In the genomic region with DNA sequence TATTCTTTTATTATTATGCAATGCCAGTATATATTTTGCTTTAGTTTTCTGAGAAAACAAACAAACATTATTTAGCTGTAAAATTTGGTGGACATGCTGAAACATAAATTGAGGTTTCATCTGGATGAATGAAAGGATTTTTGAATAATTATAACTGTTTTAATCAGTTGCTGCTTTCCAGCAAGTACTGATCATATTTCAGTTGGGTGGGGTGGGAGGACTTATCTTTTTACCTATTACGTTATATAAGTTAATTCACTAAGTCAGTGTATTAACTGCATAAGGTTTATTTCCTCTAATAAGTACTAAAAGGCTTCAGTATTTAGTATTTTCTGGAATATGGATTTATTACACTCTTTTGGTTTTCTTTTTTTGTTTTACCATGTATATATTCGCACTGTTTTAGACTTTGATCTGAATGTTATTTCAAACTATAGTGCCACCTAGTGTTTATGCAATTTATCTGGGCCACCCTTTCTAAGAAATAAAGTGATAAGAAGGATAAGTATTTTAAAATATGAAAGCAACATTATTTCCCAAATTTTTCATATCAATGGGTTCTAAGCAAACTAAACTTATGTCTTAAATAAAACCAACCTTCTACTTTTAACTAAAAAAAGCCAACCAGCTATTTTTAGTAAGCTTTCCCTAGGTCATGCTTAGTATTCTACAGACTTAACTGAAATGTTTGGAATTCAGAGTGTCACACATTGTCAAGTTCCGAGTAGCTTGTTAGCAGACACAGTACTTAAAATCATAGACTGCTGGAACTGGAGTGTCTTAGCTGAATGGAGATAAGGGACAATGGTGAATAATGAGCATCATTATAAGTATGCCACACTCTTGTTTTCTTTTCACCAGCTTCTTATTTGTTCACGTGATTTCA, we compare ENCODE assay signal across 8 cellular contexts.
DNase-seq lines count a peak whose midpoint lies in the region; ATAC-seq, FAIRE-seq and TF ChIP-seq lines count a peak whose summit lies in the region.

No MANE protein-coding gene starts in this region.

- no peak overlapping the region for H2AFZ ChIP-seq in K562 (ENCODE audit: low read depth, low read length)

- no peaks in the 10 kb centered on the region for H3K9me1 ChIP-seq in K562 (ENCODE audit: control insufficient read depth, insufficient read depth, low read length)

- H3K79me2 ChIP-seq in K562 (ENCODE audit: control insufficient read depth, insufficient read depth, low read length): no peaks in the 10 kb centered on the region

- POLR2A ChIA-PET in K562 (lab: Yijun Ruan, JAX): interaction anchor here (0.6 kb wide), 1 partner anchor 11 kb away, joined by 3 read pairs; no protein-coding TSS in a partner anchor

- no peaks in the 10 kb centered on the region for H3K36me3 ChIP-seq in K562 (ENCODE audit: control insufficient read depth, insufficient read depth, low read length)

- no peak for TF ChIP-seq EP300 in K562 (IDR thresholded peaks at IDR 0.05; ENCODE audit: low read length)

- in situ Hi-C loops in K562 (cut with MboI): loop anchor here (25.0 kb wide), 1 partner anchor 237 kb away; no protein-coding TSS in a partner anchor

- no peak overlapping the region for H3K4me2 ChIP-seq in K562 (ENCODE audit: insufficient read depth, low read length)

- peak; percentile 69; the same call in 2 of the 3 replicates for ATAC-seq in K562
- no peak for ATAC-seq in HG02623 (IDR thresholded peaks at IDR 0.05; ENCODE audit: unreplicated experiment)

- no peaks in the 10 kb centered on the region for H4K20me1 ChIP-seq in K562 (replicated peaks; ENCODE audit: control insufficient read depth, insufficient read depth, low read length)

- TF ChIP-seq RAD21 in K562 (CRISPR knock-in tag; conservative IDR thresholded peaks at IDR 0.05 in 1 of 2, IDR thresholded peaks at IDR 0.05 in 1 of 2): peak; percentile 47 to 66; a peak in 3 of 4 replicates

- BruUV-seq in K562 (replicated peaks; lab: Mats Ljungman, UMichigan): no TSS peak

- FAIRE-seq in K562 (lab: Jason Lieb, UNC): peak; percentile 52

- peak in 2 of 3 experiments; percentile 45 to 69; a peak in 3 of 6 replicates for TF ChIP-seq CTCF in K562 (IDR thresholded peaks at IDR 0.05 in 2 of 3, conservative IDR thresholded peaks at IDR 0.05 in 1 of 3; ENCODE audit: insufficient read depth in 2 of 3, low read depth in 1 of 3, low read length in 3 of 3)

- no peaks in the 10 kb centered on the region for H3K27me3 ChIP-seq in K562 (ENCODE audit: control insufficient read depth in 2 of 2, insufficient read depth in 2 of 2, low read length in 2 of 2)

- whole genome bisulfite sequencing in K562 (ENCODE audit: insufficient coverage, low coverage, missing lambda C conversion rate): 3% methylated on average over 4 of the region's 4 CpGs

- no peak overlapping the region for H3K27ac ChIP-seq in K562 (ENCODE audit: extremely low read depth, low read depth, low read length)

- H3K4me3 ChIP-seq in K562: no peak overlapping the region

- intact Hi-C loops in K562 (cut with micrococcal nuclease): loop anchor here (1.0 kb wide), 3 partner anchors 97 to 231 kb away; no protein-coding TSS in a partner anchor

- TF ChIP-seq POLR2A in K562 (conservative IDR thresholded peaks at IDR 0.05): no peak

- CTCF ChIA-PET in K562 (lab: Yijun Ruan, JAX; ENCODE audit: low intra/inter-chr PET ratio): interaction anchor here (0.6 to 2.0 kb wide), 5 partner anchors 98 to 632 kb away, joined by 3 to 13 read pairs (median 3); no protein-coding TSS in a partner anchor

- H3K4me1 ChIP-seq in K562 (replicated peaks in 1 of 2; ENCODE audit: control insufficient read depth in 2 of 2, insufficient read depth in 2 of 2, low read length in 2 of 2): no peaks in the 10 kb centered on the region

- H3K9me3 ChIP-seq in K562 (replicated peaks; ENCODE audit: control insufficient read depth, insufficient read depth, low read depth, low read length): no peaks in the 10 kb centered on the region

- H3K9ac ChIP-seq in K562 (ENCODE audit: insufficient read depth in 1 of 2, low read depth in 2 of 2, low read length in 2 of 2): no peak overlapping the region

- DNase-seq in SIG-M5 treated with dmso at 0.1 percent for 504 hours (lab: John Stamatoyannopoulos, UW; ENCODE audit: unreplicated experiment) (peak; percentile 8), SIG-M5 (lab: John Stamatoyannopoulos, UW) (no peak), NCI-H1417 treated with DMSO at 0.1 percent for 48 hours (lab: John Stamatoyannopoulos, UW) (peak; percentile 29), K562 (ENCODE audit: extremely low read depth in 1 of 4, low spot score in 3 of 4) (peak in 1 of 4 experiments; percentile 24), myocyte (ENCODE audit: low read depth) (peak; percentile 56), T-helper 9 cell (no peak), NCI-H524 treated with DMSO at 0.1 percent for 48 hours (lab: John Stamatoyannopoulos, UW) (no peak)

TF ChIP-seq in K562, 482 proteins besides CTCF, POLR2A, EP300 and RAD21:
- TF ChIP-seq, protein P1, sequence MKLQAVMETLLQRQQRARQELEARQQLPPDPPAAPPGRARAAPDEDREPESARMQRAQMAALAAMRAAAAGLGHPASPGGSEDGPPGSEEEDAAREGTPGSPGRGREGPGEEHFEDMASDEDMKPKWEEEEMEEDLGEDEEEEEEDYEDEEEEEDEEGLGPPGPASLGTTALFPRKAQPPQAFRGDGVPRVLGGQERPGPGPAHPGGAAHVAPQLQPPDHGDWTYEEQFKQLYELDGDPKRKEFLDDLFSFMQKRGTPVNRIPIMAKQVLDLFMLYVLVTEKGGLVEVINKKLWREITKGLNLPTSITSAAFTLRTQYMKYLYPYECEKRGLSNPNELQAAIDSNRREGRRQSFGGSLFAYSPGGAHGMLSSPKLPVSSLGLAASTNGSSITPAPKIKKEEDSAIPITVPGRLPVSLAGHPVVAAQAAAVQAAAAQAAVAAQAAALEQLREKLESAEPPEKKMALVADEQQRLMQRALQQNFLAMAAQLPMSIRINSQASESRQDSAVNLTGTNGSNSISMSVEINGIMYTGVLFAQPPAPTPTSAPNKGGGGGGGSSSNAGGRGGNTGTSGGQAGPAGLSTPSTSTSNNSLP (IDR thresholded peaks at IDR 0.05; ENCODE audit: borderline replicate concordance, low read depth, low read length): 0 out of 2 replicates have a peak, but pooled peaks have one; percentile 18
- TF ChIP-seq HMG20B (CRISPR knock-in tag; IDR thresholded peaks at IDR 0.05): no peak
- TF ChIP-seq, protein P2, sequence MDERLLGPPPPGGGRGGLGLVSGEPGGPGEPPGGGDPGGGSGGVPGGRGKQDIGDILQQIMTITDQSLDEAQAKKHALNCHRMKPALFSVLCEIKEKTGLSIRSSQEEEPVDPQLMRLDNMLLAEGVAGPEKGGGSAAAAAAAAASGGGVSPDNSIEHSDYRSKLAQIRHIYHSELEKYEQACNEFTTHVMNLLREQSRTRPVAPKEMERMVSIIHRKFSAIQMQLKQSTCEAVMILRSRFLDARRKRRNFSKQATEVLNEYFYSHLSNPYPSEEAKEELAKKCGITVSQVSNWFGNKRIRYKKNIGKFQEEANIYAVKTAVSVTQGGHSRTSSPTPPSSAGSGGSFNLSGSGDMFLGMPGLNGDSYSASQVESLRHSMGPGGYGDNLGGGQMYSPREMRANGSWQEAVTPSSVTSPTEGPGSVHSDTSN (CRISPR knock-in tag; IDR thresholded peaks at IDR 0.05; ENCODE audit: low read depth): no peak
- TF ChIP-seq, protein P2 (tag; conservative IDR thresholded peaks at IDR 0.05; ENCODE audit: low read depth): no peak
- peak in 1 of 2 experiments; percentile 30 for TF ChIP-seq NCOA2 (IDR thresholded peaks at IDR 0.05; ENCODE audit: partially characterized antibody in 2 of 2)
- peak; percentile 39; the same call in 1 of the 2 replicates for TF ChIP-seq SMC3 (conservative IDR thresholded peaks at IDR 0.05; ENCODE audit: insufficient read depth, low read depth, low read length)

Comparison
In these comparisons a context has a peak if more than half of its experiments do, and no peak if none do; other contexts are left out.
1. DNase-seq: peak in SIG-M5 treated with dmso at 0.1 percent for 504 hours (single experiment), NCI-H1417 treated with DMSO at 0.1 percent for 48 hours (single experiment) and myocyte (single experiment); none in SIG-M5 (single experiment), T-helper 9 cell (single experiment) and NCI-H524 treated with DMSO at 0.1 percent for 48 hours (single experiment).